ENCODE assay signal across 37 cellular contexts in genomic region chr16:87644186-87644585, GRCh38. TPM values are rescaled to one million over a fixed set of nuclear protein-coding genes. Genes with fewer than 3 reads are reported as not detected.
"Had no signal": no experiment of that assay in that cellular context is flagged by ENCODE, and none has a peak within 500 bp of the region (broad histone marks: within the 10 kb centered on the region; RNA-seq: fewer than 3 reads in every experiment).

No MANE protein-coding gene starts in this region.

- H3K9me3 ChIP-seq: MG63 had no signal

- H3K4me2 ChIP-seq: KMS-11 had no signal

- H3K4me3 ChIP-seq: MG63 had no signal

- DNase-seq: Karpas-422, Kasumi-1, KBM-7, KG1, MG63, MM.1S, MV-4-11, NCI-H1048, NCI-H1092, NCI-H1092 treated with DMSO at 0.1 percent for 48 hours, NCI-H1105, NCI-H1105 treated with DMSO at 0.1 percent for 48 hours, NCI-H1417, NCI-H1417 treated with DMSO at 0.1 percent for 48 hours, NCI-H1436, NCI-H1436 treated with DMSO at 0.1 percent for 48 hours, NCI-H146, NCI-H1694, NCI-H1694 treated with DMSO at 0.1 percent for 48 hours, NCI-H187, NCI-H187 treated with DMSO at 0.1 percent for 48 hours, NCI-H1930, NCI-H2029, NCI-H2029 treated with DMSO at 0.1 percent for 48 hours, NCI-H2081, NCI-H2081 treated with DMSO at 0.1 percent for 48 hours, NCI-H2107, NCI-H2171, NCI-H2171 treated with DMSO at 0.1 percent for 48 hours, NCI-H2227 treated with DMSO at 0.1 percent for 48 hours, NCI-H226, NCI-H345, NCI-H446, NCI-H446 treated with DMSO at 0.1 percent for 48 hours had no signal

- H3K27ac ChIP-seq: KMS-11 had no signal

- H3K27me3 ChIP-seq: MG63 had no signal

- H3K36me3 ChIP-seq: MG63 had no signal

- H3K9ac ChIP-seq: KMS-11 had no signal

RNA-seq across cellular contexts. Expression of gene JPH3, which starts 41.9 kb away (rescaled TPM):
- total RNA-seq: LHCN-M2, MCF 10A had no signal
